In the genomic region with DNA sequence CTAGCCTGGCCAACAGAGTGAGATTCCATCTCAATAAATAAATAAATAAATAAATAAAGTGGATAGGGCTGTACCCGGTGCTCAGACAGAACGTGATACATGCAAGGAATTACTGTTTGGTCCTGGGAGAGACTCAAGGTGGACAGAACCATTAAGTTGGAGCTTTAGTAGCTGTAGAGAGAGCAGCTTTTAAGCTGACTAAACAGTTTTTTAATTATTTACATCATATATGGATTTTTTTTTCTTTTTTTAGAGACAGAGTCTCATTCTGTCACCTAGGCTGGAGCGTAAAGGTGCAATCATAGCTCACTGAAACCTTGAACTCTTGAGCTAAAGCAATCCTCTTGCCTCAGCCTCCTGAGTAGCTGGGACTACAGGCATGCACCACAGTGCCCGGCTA, we compare ENCODE assay signal across 34 cellular contexts.
DNase-seq lines count a peak whose midpoint lies in the region; ATAC-seq, FAIRE-seq and TF ChIP-seq lines count a peak whose summit lies in the region.
"Had no signal": no experiment of that assay in that cellular context is flagged by ENCODE, and none has a peak within 500 bp of the region (broad histone marks: within the 10 kb centered on the region; RNA-seq: fewer than 3 reads in every experiment).

No MANE protein-coding gene starts in this region.

- no peak overlapping the region for H2AK5ac ChIP-seq in IMR-90 (ENCODE audit: low read depth, low read length)

- no peak overlapping the region for H3K4ac ChIP-seq in IMR-90 (ENCODE audit: low read depth, low read length)

- CTCF ChIA-PET in HepG2 (lab: Yijun Ruan, JAX; ENCODE audit: low intra/inter-chr PET ratio, low total read pairs) (no interaction called here), A549 (lab: Yijun Ruan, JAX) (no interaction called here), IMR-90 (lab: Yijun Ruan, JAX) (interaction anchor here (1.0 kb wide), 1 partner anchor 55 kb away, joined by 3 read pairs; no protein-coding TSS in a partner anchor), K562 (lab: Yijun Ruan, JAX; ENCODE audit: low intra/inter-chr PET ratio) (no interaction called here)

- H3K4me3 ChIP-seq in HepG2 (replicated peaks in 1 of 3; ENCODE audit: insufficient read depth in 1 of 3, low read depth in 2 of 3, low read length in 3 of 3) (no peak overlapping the region), right lobe of liver (no peak overlapping the region), A549 (no peak overlapping the region), IMR-90 (ENCODE audit: insufficient read depth, low read depth, low read length) (no peak overlapping the region), K562 (no peak overlapping the region), MG63 (no peak overlapping the region)
- H3K4me3 ChIP-seq: BLaER1; BLaER1 treated with 17β-estradiol and CSF1 and Interleukin-3, amounts not matched to agents 10 nM and 100 nM had no signal

- H3K79me1 ChIP-seq in IMR-90 (ENCODE audit: low read depth in 1 of 2, low read length in 2 of 2): no peaks in the 10 kb centered on the region

- in situ Hi-C loops in HepG2 (cut with HindIII; ENCODE audit: extremely low pct_ligation_motif_present, low pct_unique_long_range_greater_than_20kb) (no loop called here), IMR-90 (cut with MboI; ENCODE audit: low sequenced_read_pairs) (no loop called here), K562 (cut with MboI) (no loop called here)

- H3K36me3 ChIP-seq in HepG2 (replicated peaks in 1 of 2; ENCODE audit: control insufficient read depth in 1 of 2, insufficient read depth in 2 of 2, low read length in 2 of 2) (no peaks in the 10 kb centered on the region), right lobe of liver (no peaks in the 10 kb centered on the region), IMR-90 (ENCODE audit: control insufficient read depth, insufficient read depth, low read length) (no peaks in the 10 kb centered on the region), K562 (ENCODE audit: control insufficient read depth, insufficient read depth, low read length) (no peaks in the 10 kb centered on the region), MG63 (no peaks in the 10 kb centered on the region)
- H3K36me3 ChIP-seq: BE2C; BLaER1; BLaER1 treated with 17β-estradiol and CSF1 and Interleukin-3, amounts not matched to agents 10 nM and 100 nM had no signal

- H3K23ac ChIP-seq in IMR-90 (ENCODE audit: low read depth, low read length): no peak overlapping the region

- H3K4me1 ChIP-seq in HepG2 (ENCODE audit: insufficient read depth, low read length) (no peaks in the 10 kb centered on the region), right lobe of liver (no peaks in the 10 kb centered on the region), A549 (no peaks in the 10 kb centered on the region), IMR-90 (ENCODE audit: control insufficient read depth, insufficient read depth, low read length) (no peaks in the 10 kb centered on the region), K562 (replicated peaks in 1 of 2; ENCODE audit: control insufficient read depth in 2 of 2, insufficient read depth in 2 of 2, low read length in 2 of 2) (peaks cover 0 to 5% of the 10 kb centered on the region in 2 experiments; a peak in 2 of 5 replicates)
- H3K4me1 ChIP-seq: BE2C, Caco-2 had no signal

- H4K8ac ChIP-seq in IMR-90 (ENCODE audit: low read depth in 2 of 2, low read length in 2 of 2): no peak overlapping the region

- no peak overlapping the region for H2BK5ac ChIP-seq in IMR-90 (ENCODE audit: low read depth, low read length, poor library complexity, severe bottlenecking)

- 38% methylated on average over 4 of the region's 4 CpGs for WGBS in HepG2 (ENCODE audit: low lambda C conversion rate)
- WGBS in right lobe of liver (ENCODE audit: insufficient coverage, low coverage, low lambda C conversion rate, missing lambda C conversion rate): 84% methylated on average over 4 of the region's 4 CpGs
- WGBS in A549 (ENCODE audit: missing lambda C conversion rate): 54% methylated on average over 4 of the region's 4 CpGs
- no CpG with 5 or more reads among the region's 4 CpGs for WGBS in IMR-90 (ENCODE audit: extremely low coverage in 2 of 2, insufficient read length in 1 of 2), 2 experiments
- WGBS in K562 (ENCODE audit: insufficient coverage, low coverage, missing lambda C conversion rate): 60% methylated on average over 1 of the region's 4 CpGs

- H3K27ac ChIP-seq in HepG2 (ENCODE audit: extremely low read length, insufficient read depth, low read length) (no peak overlapping the region), right lobe of liver (no peak overlapping the region), A549 (no peak overlapping the region), IMR-90 (ENCODE audit: insufficient read depth, low read length) (no peak overlapping the region), K562 (ENCODE audit: extremely low read depth, low read depth, low read length) (no peak overlapping the region)
- H3K27ac ChIP-seq: 22Rv1; BLaER1; BLaER1 treated with 17β-estradiol and CSF1 and Interleukin-3, amounts not matched to agents 10 nM and 100 nM; C4-2B had no signal

- no peak overlapping the region for H4K91ac ChIP-seq in IMR-90 (ENCODE audit: insufficient read depth, low read depth, low read length)

- BruUV-seq in HepG2 (replicated peaks; lab: Mats Ljungman, UMichigan): no TSS peak
- BruUV-seq in IMR-90 (replicated peaks; lab: Mats Ljungman, UMichigan): no TSS peak
- no TSS peak for BruUV-seq in K562 (replicated peaks; lab: Mats Ljungman, UMichigan)

- no peak for TF ChIP-seq RAD21 in HepG2 (CRISPR knock-in tag; IDR thresholded peaks at IDR 0.05)
- TF ChIP-seq RAD21 in A549 (conservative IDR thresholded peaks at IDR 0.05 in 1 of 2, IDR thresholded peaks at IDR 0.05 in 1 of 2): no peak
- TF ChIP-seq RAD21 in IMR-90 (IDR thresholded peaks at IDR 0.05; ENCODE audit: low read length): no peak
- no peak for TF ChIP-seq RAD21 in K562 (CRISPR knock-in tag; conservative IDR thresholded peaks at IDR 0.05 in 1 of 2, IDR thresholded peaks at IDR 0.05 in 1 of 2)

- H3K9me3 ChIP-seq in HepG2 (ENCODE audit: low read length) (no peaks in the 10 kb centered on the region), right lobe of liver (no peaks in the 10 kb centered on the region), A549 (no peaks in the 10 kb centered on the region), IMR-90 (ENCODE audit: control insufficient read depth, insufficient read depth, low read length) (peaks cover 5% of the 10 kb centered on the region), K562 (replicated peaks; ENCODE audit: control insufficient read depth, insufficient read depth, low read depth, low read length) (no peaks in the 10 kb centered on the region), MG63 (no peaks in the 10 kb centered on the region)
- H3K9me3 ChIP-seq: BE2C, Caco-2 had no signal

- H3K56ac ChIP-seq in IMR-90 (ENCODE audit: extremely low read depth, insufficient read depth, low read length): no peak overlapping the region

- no peak overlapping the region for H3K14ac ChIP-seq in IMR-90 (replicated peaks; ENCODE audit: low read depth, low read length)

- POLR2A ChIA-PET in HepG2 (lab: Yijun Ruan, JAX) (no interaction called here), A549 (lab: Yijun Ruan, JAX) (no interaction called here), IMR-90 (lab: Charles Lee; ENCODE audit: unreplicated experiment) (no interaction called here), K562 (lab: Yijun Ruan, JAX) (interaction anchor here (0.6 kb wide), 3 partner anchors 34 to 1182 kb away, joined by 3 read pairs; no protein-coding TSS in a partner anchor)

- H2BK120ac ChIP-seq in IMR-90 (ENCODE audit: low read depth, low read length): no peak overlapping the region

- no peak overlapping the region for H2AK9ac ChIP-seq in IMR-90 (replicated peaks; ENCODE audit: low read depth, low read length, poor library complexity)

- H4K20me1 ChIP-seq in HepG2 (ENCODE audit: insufficient read depth, low read length) (no peaks in the 10 kb centered on the region), IMR-90 (ENCODE audit: insufficient read depth, low read length) (no peaks in the 10 kb centered on the region), K562 (replicated peaks; ENCODE audit: control insufficient read depth, insufficient read depth, low read length) (no peaks in the 10 kb centered on the region)
- H4K20me1 ChIP-seq: BLaER1; BLaER1 treated with 17β-estradiol and CSF1 and Interleukin-3, amounts not matched to agents 10 nM and 100 nM had no signal

- no peak overlapping the region for H2AFZ ChIP-seq in HepG2 (ENCODE audit: low read length)
- no peak overlapping the region for H2AFZ ChIP-seq in IMR-90 (replicated peaks; ENCODE audit: low read length, poor library complexity)
- no peak overlapping the region for H2AFZ ChIP-seq in K562 (ENCODE audit: low read depth, low read length)

- H2BK20ac ChIP-seq in IMR-90 (ENCODE audit: low read depth, low read length): no peak overlapping the region

- no peak overlapping the region for H3K9ac ChIP-seq in HepG2 (ENCODE audit: insufficient read depth, low read depth, low read length)
- H3K9ac ChIP-seq in IMR-90 (ENCODE audit: low read depth, low read length): no peak overlapping the region
- no peak overlapping the region for H3K9ac ChIP-seq in K562 (ENCODE audit: insufficient read depth in 1 of 2, low read depth in 2 of 2, low read length in 2 of 2)
- H3K9ac ChIP-seq: BLaER1; BLaER1 treated with 17β-estradiol and CSF1 and Interleukin-3, amounts not matched to agents 10 nM and 100 nM had no signal

- H3K9me1 ChIP-seq in IMR-90 (ENCODE audit: insufficient read depth, low read length) (no peaks in the 10 kb centered on the region), K562 (ENCODE audit: control insufficient read depth, insufficient read depth, low read length) (no peaks in the 10 kb centered on the region)

- H3K27me3 ChIP-seq in HepG2 (ENCODE audit: control insufficient read depth in 1 of 2, insufficient read depth in 2 of 2, low read length in 2 of 2): no peaks in the 10 kb centered on the region
- H3K27me3 ChIP-seq in right lobe of liver: no peaks in the 10 kb centered on the region
- H3K27me3 ChIP-seq in IMR-90 (ENCODE audit: control insufficient read depth, insufficient read depth, low read length): peaks cover 15% of the 10 kb centered on the region
- no peaks in the 10 kb centered on the region for H3K27me3 ChIP-seq in K562 (ENCODE audit: control insufficient read depth in 2 of 2, insufficient read depth in 2 of 2, low read length in 2 of 2)
- no peaks in the 10 kb centered on the region for H3K27me3 ChIP-seq in MG63
- H3K27me3 ChIP-seq: BE2C; BLaER1 treated with 17β-estradiol and CSF1 and Interleukin-3, amounts not matched to agents 10 nM and 100 nM had no signal

- H4K5ac ChIP-seq in IMR-90 (ENCODE audit: low read depth, low read length): no peak overlapping the region

- dilution Hi-C loops in IMR-90 (cut with HindIII; ENCODE audit: low sequenced_read_pairs, unreplicated experiment): no loop called here

- H3K79me2 ChIP-seq in HepG2 (ENCODE audit: insufficient read depth, low read length): no peaks in the 10 kb centered on the region
- no peaks in the 10 kb centered on the region for H3K79me2 ChIP-seq in K562 (ENCODE audit: control insufficient read depth, insufficient read depth, low read length)

- FAIRE-seq in HepG2 (lab: Jason Lieb, UNC) (no peak), A549 (lab: Jason Lieb, UNC) (no peak), K562 (lab: Jason Lieb, UNC) (no peak)
- FAIRE-seq: A204.1, D721Med had no signal

- no peak for TF ChIP-seq CTCF in HepG2 (CRISPR knock-in tag; IDR thresholded peaks at IDR 0.05)
- no peak for TF ChIP-seq CTCF in right lobe of liver (IDR thresholded peaks at IDR 0.05)
- TF ChIP-seq CTCF in A549 (IDR thresholded peaks at IDR 0.05): no peak
- TF ChIP-seq CTCF in IMR-90 (conservative IDR thresholded peaks at IDR 0.05; ENCODE audit: low read depth, low read length): no peak
- TF ChIP-seq CTCF in K562 (IDR thresholded peaks at IDR 0.05 in 2 of 3, conservative IDR thresholded peaks at IDR 0.05 in 1 of 3; ENCODE audit: insufficient read depth in 2 of 3, low read depth in 1 of 3, low read length in 3 of 3): no peak

- no peak overlapping the region for H3K4me2 ChIP-seq in HepG2 (ENCODE audit: low read depth, low read length)
- H3K4me2 ChIP-seq in A549: no peak overlapping the region
- no peak overlapping the region for H3K4me2 ChIP-seq in IMR-90 (ENCODE audit: low read depth, low read length)
- no peak overlapping the region for H3K4me2 ChIP-seq in K562 (ENCODE audit: insufficient read depth, low read length)
- H3K4me2 ChIP-seq: BLaER1; BLaER1 treated with 17β-estradiol and CSF1 and Interleukin-3, amounts not matched to agents 10 nM and 100 nM had no signal

- H3K18ac ChIP-seq in IMR-90 (ENCODE audit: low read depth, low read length): no peak overlapping the region

- DNase-seq in HepG2 (ENCODE audit: low spot score) (no peak), right lobe of liver (no peak), A549 (ENCODE audit: low read depth in 1 of 2, low spot score in 1 of 2) (no peak), IMR-90 (no peak), K562 (ENCODE audit: extremely low read depth in 1 of 4, low spot score in 3 of 4) (no peak), MG63 (no peak), islet precursor cell (no peak), NCI-H2227 (lab: John Stamatoyannopoulos, UW; ENCODE audit: unreplicated experiment) (no peak)
- DNase-seq: 8988T; ACHN; AML-193; BE2C; C1 segment of cervical spinal cord; Caco-2; Calu3; CD4-positive, alpha-beta memory T cell; CD4-positive, alpha-beta T cell; CD4-positive, CD25-positive, alpha-beta regulatory T cell; CD8-positive, alpha-beta memory T cell; CD8-positive, alpha-beta T cell; COR-L47; DMS 273 treated with DMSO at 0.1 percent for 48 hours; DMS153; DMS53; DMS79; DMS79 treated with DMSO at 0.1 percent for 48 hours; DND-41; EL had no signal

- TF ChIP-seq EP300 in HepG2 (IDR thresholded peaks at IDR 0.05; ENCODE audit: low read depth in 2 of 2, low read length in 2 of 2): no peak
- TF ChIP-seq EP300 in HepG2 (CRISPR knock-in tag; IDR thresholded peaks at IDR 0.05; ENCODE audit: borderline replicate concordance): no peak
- no peak for TF ChIP-seq EP300 in A549 (IDR thresholded peaks at IDR 0.05)
- no peak for TF ChIP-seq EP300 in K562 (IDR thresholded peaks at IDR 0.05; ENCODE audit: low read length)

- ATAC-seq in HepG2: no peak
- ATAC-seq in right lobe of liver: no peak
- ATAC-seq in A549: no peak
- ATAC-seq in IMR-90 (ENCODE audit: low read depth): no peak
- no peak for ATAC-seq in K562
- ATAC-seq: CD8-positive, alpha-beta T cell had no signal

- TF ChIP-seq POLR2A in HepG2 (IDR thresholded peaks at IDR 0.05; ENCODE audit: insufficient read depth in 1 of 2, low read depth in 2 of 2, low read length in 2 of 2) (no peak), right lobe of liver (IDR thresholded peaks at IDR 0.05) (no peak), A549 (IDR thresholded peaks at IDR 0.05; ENCODE audit: low read length) (no peak), IMR-90 (IDR thresholded peaks at IDR 0.05; ENCODE audit: low read depth, low read length) (no peak), K562 (conservative IDR thresholded peaks at IDR 0.05) (no peak)

- intact Hi-C loops in HepG2 (cut with micrococcal nuclease; ENCODE audit: unreplicated experiment): no loop called here
- intact Hi-C loops in right lobe of liver (cut with DNase I): no loop called here
- intact Hi-C loops in IMR-90 (cut with micrococcal nuclease): no loop called here
- intact Hi-C loops in K562 (cut with micrococcal nuclease): no loop called here

- H2BK15ac ChIP-seq in IMR-90 (ENCODE audit: low read depth, low read length): no peak overlapping the region
